9 cellular contexts compared by ENCODE assay signal in the genomic region with DNA sequence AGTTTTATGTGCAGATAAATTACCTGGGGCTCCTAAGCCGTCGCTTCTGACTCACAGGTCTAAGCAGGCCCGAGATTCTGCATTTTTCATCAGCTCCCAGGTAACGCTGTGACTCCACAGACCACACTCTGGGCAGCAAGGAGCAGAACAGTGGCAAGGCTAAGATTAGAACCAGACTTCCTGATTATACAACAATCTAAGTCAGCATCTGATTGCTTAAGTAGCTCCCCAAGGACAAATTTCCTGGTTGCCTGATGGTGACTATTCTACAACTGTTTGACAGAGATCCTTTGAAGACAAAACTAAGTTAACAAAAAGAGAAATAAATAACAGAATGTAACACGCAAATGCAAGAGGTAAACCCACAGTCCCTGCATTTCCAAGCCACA.
DNase-seq lines count a peak whose midpoint lies in the region; ATAC-seq, FAIRE-seq and TF ChIP-seq lines count a peak whose summit lies in the region.
"Had no signal": no experiment of that assay in that cellular context is flagged by ENCODE, and none has a peak within 500 bp of the region (broad histone marks: within the 10 kb centered on the region; RNA-seq: fewer than 3 reads in every experiment).

No MANE protein-coding gene starts in this region.

- TF ChIP-seq CTCF in HepG2 (CRISPR knock-in tag; IDR thresholded peaks at IDR 0.05): no peak
- no peak for TF ChIP-seq CTCF in tibial nerve (IDR thresholded peaks at IDR 0.05)

- peaks cover 27% of the 10 kb centered on the region for H4K20me1 ChIP-seq in HepG2 (ENCODE audit: insufficient read depth, low read length)

- H3K27ac ChIP-seq in caudate nucleus (ENCODE audit: low read depth, low read length) (peak overlapping the region; percentile 58), HepG2 (ENCODE audit: extremely low read length, insufficient read depth, low read length) (peak overlapping the region; percentile 49), tibial nerve (peak overlapping the region; percentile 11 to 82 (median 72))

- no peaks in the 10 kb centered on the region for H3K9me3 ChIP-seq in HepG2 (ENCODE audit: low read length)
- H3K9me3 ChIP-seq in tibial nerve: no peaks in the 10 kb centered on the region

- peaks cover 93% of the 10 kb centered on the region for H3K79me2 ChIP-seq in HepG2 (ENCODE audit: insufficient read depth, low read length)

- no peak overlapping the region for H3K9ac ChIP-seq in HepG2 (ENCODE audit: insufficient read depth, low read depth, low read length)

- ATAC-seq in HepG2: no peak
- no peak for ATAC-seq in GM18511 (IDR thresholded peaks at IDR 0.05; ENCODE audit: unreplicated experiment)

- no peak overlapping the region for H3K4me2 ChIP-seq in HepG2 (ENCODE audit: low read depth, low read length)

- POLR2A ChIA-PET in HepG2 (lab: Yijun Ruan, JAX): interaction anchor here (1.1 kb wide), 1 partner anchor 15 kb away, joined by 3 read pairs; no protein-coding TSS in a partner anchor

- H3K4me3 ChIP-seq in HepG2 (replicated peaks in 1 of 3; ENCODE audit: insufficient read depth in 1 of 3, low read depth in 2 of 3, low read length in 3 of 3) (no peak overlapping the region), tibial nerve (no peak overlapping the region)

- H3K27me3 ChIP-seq in HepG2 (ENCODE audit: control insufficient read depth in 1 of 2, insufficient read depth in 2 of 2, low read length in 2 of 2) (no peaks in the 10 kb centered on the region), tibial nerve (no peaks in the 10 kb centered on the region)

- TF ChIP-seq EP300 in HepG2 (IDR thresholded peaks at IDR 0.05; ENCODE audit: low read depth in 2 of 2, low read length in 2 of 2): no peak
- TF ChIP-seq EP300 in HepG2 (CRISPR knock-in tag; IDR thresholded peaks at IDR 0.05; ENCODE audit: borderline replicate concordance): no peak
- peak in 1 of 2 donors; percentile 86 for TF ChIP-seq EP300 in tibial nerve (IDR thresholded peaks at IDR 0.05)

- intact Hi-C loops in HepG2 (cut with micrococcal nuclease; ENCODE audit: unreplicated experiment): no loop called here

- no peak for FAIRE-seq in HepG2 (lab: Jason Lieb, UNC)

- H3K4me1 ChIP-seq in HepG2 (ENCODE audit: insufficient read depth, low read length) (peaks cover 81% of the 10 kb centered on the region), tibial nerve (peaks cover 0 to 92% (median 51%) of the 10 kb centered on the region in 4 donors)

- BruUV-seq in HepG2 (replicated peaks; lab: Mats Ljungman, UMichigan): no TSS peak

- in situ Hi-C loops in HepG2 (cut with HindIII; ENCODE audit: extremely low pct_ligation_motif_present, low pct_unique_long_range_greater_than_20kb): no loop called here

- DNase-seq in Kasumi-1 (lab: John Stamatoyannopoulos, UW) (peak; percentile 37 to 58), caudate nucleus (lab: John Stamatoyannopoulos, UW) (no peak), HepG2 (ENCODE audit: low spot score) (no peak), tibial nerve (ENCODE audit: low spot score in 2 of 2) (peak in 1 of 2 donors; percentile 69)
- no peak for DNase-seq in activated CD4-positive, alpha-beta T cell treated with anti-CD3 and anti-CD28 coated beads for 1 hour
- DNase-seq in stimulated activated CD4-positive, alpha-beta T cell treated with anti-CD3 and anti-CD28 coated beads, Interleukin-2, amount 100 ng/mL, for 48 hours: no peak
- DNase-seq: NCI-H2029; stimulated activated naive CD4-positive, alpha-beta T cell had no signal

- TF ChIP-seq RAD21 in HepG2 (CRISPR knock-in tag; IDR thresholded peaks at IDR 0.05): no peak

- H2AFZ ChIP-seq in HepG2 (ENCODE audit: low read length): no peak overlapping the region

- CTCF ChIA-PET in HepG2 (lab: Yijun Ruan, JAX; ENCODE audit: low intra/inter-chr PET ratio, low total read pairs): no interaction called here

- 72% methylated on average over 4 of the region's 5 CpGs for WGBS in HepG2 (ENCODE audit: low lambda C conversion rate)
- 41 to 46% methylated on average over 5 of the region's 5 CpGs for WGBS in tibial nerve, 2 donors

- H3K36me3 ChIP-seq in HepG2 (replicated peaks in 1 of 2; ENCODE audit: control insufficient read depth in 1 of 2, insufficient read depth in 2 of 2, low read length in 2 of 2) (peaks cover 5 to 33% of the 10 kb centered on the region in 2 experiments), tibial nerve (peaks cover 0 to 2% (median 0%) of the 10 kb centered on the region in 3 donors)

- no peak for TF ChIP-seq POLR2A in HepG2 (IDR thresholded peaks at IDR 0.05; ENCODE audit: insufficient read depth in 1 of 2, low read depth in 2 of 2, low read length in 2 of 2)
- no peak for TF ChIP-seq POLR2A in tibial nerve (IDR thresholded peaks at IDR 0.05)

TF ChIP-seq in HepG2, 621 proteins besides CTCF, POLR2A, EP300 and RAD21:
- TF ChIP-seq, protein P1, sequence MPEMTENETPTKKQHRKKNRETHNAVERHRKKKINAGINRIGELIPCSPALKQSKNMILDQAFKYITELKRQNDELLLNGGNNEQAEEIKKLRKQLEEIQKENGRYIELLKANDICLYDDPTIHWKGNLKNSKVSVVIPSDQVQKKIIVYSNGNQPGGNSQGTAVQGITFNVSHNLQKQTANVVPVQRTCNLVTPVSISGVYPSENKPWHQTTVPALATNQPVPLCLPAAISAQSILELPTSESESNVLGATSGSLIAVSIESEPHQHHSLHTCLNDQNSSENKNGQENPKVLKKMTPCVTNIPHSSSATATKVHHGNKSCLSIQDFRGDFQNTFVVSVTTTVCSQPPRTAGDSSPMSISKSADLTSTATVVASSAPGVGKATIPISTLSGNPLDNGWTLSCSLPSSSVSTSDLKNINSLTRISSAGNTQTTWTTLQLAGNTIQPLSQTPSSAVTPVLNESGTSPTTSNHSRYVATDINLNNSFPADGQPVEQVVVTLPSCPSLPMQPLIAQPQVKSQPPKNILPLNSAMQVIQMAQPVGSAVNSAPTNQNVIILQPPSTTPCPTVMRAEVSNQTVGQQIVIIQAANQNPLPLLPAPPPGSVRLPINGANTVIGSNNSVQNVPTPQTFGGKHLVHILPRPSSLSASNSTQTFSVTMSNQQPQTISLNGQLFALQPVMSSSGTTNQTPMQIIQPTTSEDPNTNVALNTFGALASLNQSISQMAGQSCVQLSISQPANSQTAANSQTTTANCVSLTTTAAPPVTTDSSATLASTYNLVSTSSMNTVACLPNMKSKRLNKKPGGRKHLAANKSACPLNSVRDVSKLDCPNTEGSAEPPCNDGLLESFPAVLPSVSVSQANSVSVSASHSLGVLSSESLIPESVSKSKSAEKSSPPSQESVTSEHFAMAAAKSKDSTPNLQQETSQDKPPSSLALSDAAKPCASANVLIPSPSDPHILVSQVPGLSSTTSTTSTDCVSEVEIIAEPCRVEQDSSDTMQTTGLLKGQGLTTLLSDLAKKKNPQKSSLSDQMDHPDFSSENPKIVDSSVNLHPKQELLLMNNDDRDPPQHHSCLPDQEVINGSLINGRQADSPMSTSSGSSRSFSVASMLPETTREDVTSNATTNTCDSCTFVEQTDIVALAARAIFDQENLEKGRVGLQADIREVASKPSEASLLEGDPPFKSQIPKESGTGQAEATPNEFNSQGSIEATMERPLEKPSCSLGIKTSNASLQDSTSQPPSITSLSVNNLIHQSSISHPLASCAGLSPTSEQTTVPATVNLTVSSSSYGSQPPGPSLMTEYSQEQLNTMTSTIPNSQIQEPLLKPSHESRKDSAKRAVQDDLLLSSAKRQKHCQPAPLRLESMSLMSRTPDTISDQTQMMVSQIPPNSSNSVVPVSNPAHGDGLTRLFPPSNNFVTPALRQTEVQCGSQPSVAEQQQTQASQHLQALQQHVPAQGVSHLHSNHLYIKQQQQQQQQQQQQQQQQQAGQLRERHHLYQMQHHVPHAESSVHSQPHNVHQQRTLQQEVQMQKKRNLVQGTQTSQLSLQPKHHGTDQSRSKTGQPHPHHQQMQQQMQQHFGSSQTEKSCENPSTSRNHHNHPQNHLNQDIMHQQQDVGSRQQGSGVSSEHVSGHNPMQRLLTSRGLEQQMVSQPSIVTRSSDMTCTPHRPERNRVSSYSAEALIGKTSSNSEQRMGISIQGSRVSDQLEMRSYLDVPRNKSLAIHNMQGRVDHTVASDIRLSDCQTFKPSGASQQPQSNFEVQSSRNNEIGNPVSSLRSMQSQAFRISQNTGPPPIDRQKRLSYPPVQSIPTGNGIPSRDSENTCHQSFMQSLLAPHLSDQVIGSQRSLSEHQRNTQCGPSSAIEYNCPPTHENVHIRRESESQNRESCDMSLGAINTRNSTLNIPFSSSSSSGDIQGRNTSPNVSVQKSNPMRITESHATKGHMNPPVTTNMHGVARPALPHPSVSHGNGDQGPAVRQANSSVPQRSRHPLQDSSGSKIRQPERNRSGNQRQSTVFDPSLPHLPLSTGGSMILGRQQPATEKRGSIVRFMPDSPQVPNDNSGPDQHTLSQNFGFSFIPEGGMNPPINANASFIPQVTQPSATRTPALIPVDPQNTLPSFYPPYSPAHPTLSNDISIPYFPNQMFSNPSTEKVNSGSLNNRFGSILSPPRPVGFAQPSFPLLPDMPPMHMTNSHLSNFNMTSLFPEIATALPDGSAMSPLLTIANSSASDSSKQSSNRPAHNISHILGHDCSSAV (CRISPR knock-in tag; IDR thresholded peaks at IDR 0.05; ENCODE audit: borderline replicate concordance): no peak
- TF ChIP-seq GABPB1 (CRISPR knock-in tag; IDR thresholded peaks at IDR 0.05): no peak
- 0 out of 2 replicates have a peak, but pooled peaks have one; percentile 11 for TF ChIP-seq CEBPG (CRISPR knock-in tag; IDR thresholded peaks at IDR 0.05)
- no peak for TF ChIP-seq BHLHE40 (IDR thresholded peaks at IDR 0.05; ENCODE audit: low read length)
- TF ChIP-seq SNAPC5 (CRISPR knock-in tag; IDR thresholded peaks at IDR 0.05; ENCODE audit: borderline replicate concordance): no peak
- TF ChIP-seq ZNF850 (CRISPR knock-in tag; conservative IDR thresholded peaks at IDR 0.05): no peak
- TF ChIP-seq, protein P2, sequence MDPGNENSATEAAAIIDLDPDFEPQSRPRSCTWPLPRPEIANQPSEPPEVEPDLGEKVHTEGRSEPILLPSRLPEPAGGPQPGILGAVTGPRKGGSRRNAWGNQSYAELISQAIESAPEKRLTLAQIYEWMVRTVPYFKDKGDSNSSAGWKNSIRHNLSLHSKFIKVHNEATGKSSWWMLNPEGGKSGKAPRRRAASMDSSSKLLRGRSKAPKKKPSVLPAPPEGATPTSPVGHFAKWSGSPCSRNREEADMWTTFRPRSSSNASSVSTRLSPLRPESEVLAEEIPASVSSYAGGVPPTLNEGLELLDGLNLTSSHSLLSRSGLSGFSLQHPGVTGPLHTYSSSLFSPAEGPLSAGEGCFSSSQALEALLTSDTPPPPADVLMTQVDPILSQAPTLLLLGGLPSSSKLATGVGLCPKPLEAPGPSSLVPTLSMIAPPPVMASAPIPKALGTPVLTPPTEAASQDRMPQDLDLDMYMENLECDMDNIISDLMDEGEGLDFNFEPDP (CRISPR knock-in tag; conservative IDR thresholded peaks at IDR 0.05): no peak
- TF ChIP-seq ZNF678 (CRISPR knock-in tag; IDR thresholded peaks at IDR 0.05): 0 out of 2 replicates have a peak, but pooled peaks have one; percentile 28
- 0 out of 2 replicates have a peak, but pooled peaks have one; percentile 26 for TF ChIP-seq GATAD2A (CRISPR knock-in tag; IDR thresholded peaks at IDR 0.05)

Comparison
In these comparisons a context has a peak if more than half of its experiments do, and no peak if none do; other contexts are left out.
1. DNase-seq: peak in Kasumi-1 (2 of 2); none in caudate nucleus (0 of 61), HepG2 (single experiment), activated CD4-positive, alpha-beta T cell treated with anti-CD3 and anti-CD28 coated beads for 1 hour (single experiment) and stimulated activated CD4-positive, alpha-beta T cell treated with anti-CD3 and anti-CD28 coated beads, Interleukin-2, amount 100 ng/mL, for 48 hours (0 of 2).
2. Peak in every context shown above with its lines, with median percentiles within 50 percentile points of each other: H3K27ac ChIP-seq.